Comparison of ENCODE assay signal across 26 cellular contexts in genomic region chr17:6239237-6239798, GRCh38.
DNase-seq lines count a peak whose midpoint lies in the region; ATAC-seq, FAIRE-seq and TF ChIP-seq lines count a peak whose summit lies in the region.
"Had no signal": no experiment of that assay in that cellular context is flagged by ENCODE, and none has a peak within 500 bp of the region (broad histone marks: within the 10 kb centered on the region; RNA-seq: fewer than 3 reads in every experiment).

No MANE protein-coding gene starts in this region.

- H3K36me3 ChIP-seq in GM23338 (ENCODE audit: insufficient read depth) (no peaks in the 10 kb centered on the region), endothelial cell of umbilical vein (ENCODE audit: control insufficient read depth in 2 of 2, extremely low read depth in 1 of 2, insufficient read depth in 2 of 2, low read length in 2 of 2) (no peaks in the 10 kb centered on the region), neural progenitor cell (no peaks in the 10 kb centered on the region), lower lobe of right lung (no peaks in the 10 kb centered on the region)
- H3K36me3 ChIP-seq: BE2C, cardiac muscle cell, Peyer's patch had no signal

- peak overlapping the region; percentile 78 for H2AFZ ChIP-seq in GM23338
- peak overlapping the region; percentile 56 for H2AFZ ChIP-seq in endothelial cell of umbilical vein (ENCODE audit: low read depth, low read length)
- no peak overlapping the region for H2AFZ ChIP-seq in neural progenitor cell (replicated peaks)

- no peaks in the 10 kb centered on the region for H3K9me3 Mint-ChIP-seq in GM23338
- H3K9me3 Mint-ChIP-seq in neural progenitor cell: no peaks in the 10 kb centered on the region
- H3K9me3 Mint-ChIP-seq: IgD-negative memory B cell; stimulated activated memory B cell treated with anti-CD40 and anti-IgM and Interleukin-4, amounts not matched to agents 10 μg/mL and 1 μg/mL and 100 μg/mL, for 72 hours had no signal

- no peak overlapping the region for H3K4me3 ChIP-seq in GM23338
- no peak overlapping the region for H3K4me3 ChIP-seq in endothelial cell of umbilical vein (replicated peaks in 1 of 3; ENCODE audit: insufficient read depth in 1 of 3, low read depth in 1 of 3, low read length in 3 of 3)
- no peak overlapping the region for H3K4me3 ChIP-seq in neural progenitor cell
- no peak overlapping the region for H3K4me3 ChIP-seq in lower lobe of right lung
- H3K4me3 ChIP-seq: cardiac muscle cell, GM12878, Peyer's patch had no signal

- POLR2A ChIA-PET in RWPE1 (lab: Yijun Ruan, JAX; ENCODE audit: low non-redundant PET) (interaction anchor here (0.7 kb wide), 1 partner anchor 311 kb away, joined by 5 read pairs; no protein-coding TSS in a partner anchor), endothelial cell of umbilical vein (lab: Charles Lee) (no interaction called here)

- no peak overlapping the region for H3K9ac ChIP-seq in endothelial cell of umbilical vein (replicated peaks; ENCODE audit: extremely low read depth, insufficient read depth, low read length)
- H3K9ac ChIP-seq in neural progenitor cell: no peak overlapping the region

- BruUV-seq in endothelial cell of umbilical vein (replicated peaks; lab: Mats Ljungman, UMichigan): no TSS peak

- H3K9me2 ChIP-seq in GM23338 (ENCODE audit: insufficient read depth): no peaks in the 10 kb centered on the region

- TF ChIP-seq CTCF in GM23338 (conservative IDR thresholded peaks at IDR 0.05; ENCODE audit: low read depth in 2 of 2): no peak
- TF ChIP-seq CTCF in RWPE1 (conservative IDR thresholded peaks at IDR 0.05; ENCODE audit: low read depth): no peak
- no peak for TF ChIP-seq CTCF in endothelial cell of umbilical vein (IDR thresholded peaks at IDR 0.05; ENCODE audit: extremely low read depth in 1 of 2, insufficient read depth in 1 of 2, low read depth in 1 of 2, low read length in 2 of 2)
- no peak for TF ChIP-seq CTCF in neural progenitor cell (IDR thresholded peaks at IDR 0.05)
- no peak for TF ChIP-seq CTCF in lower lobe of right lung (IDR thresholded peaks at IDR 0.05)

- peaks cover 4% of the 10 kb centered on the region; the same call in 1 of the 2 replicates for H3F3A ChIP-seq in GM23338 (replicated peaks; ENCODE audit: low read depth)
- H3F3A ChIP-seq in neural progenitor cell (ENCODE audit: low read depth): peaks cover 17% of the 10 kb centered on the region

- peak; percentile 32 for TF ChIP-seq POLR2A in endothelial cell of umbilical vein (IDR thresholded peaks at IDR 0.05; ENCODE audit: low read depth, low read length)

- H3K4me1 ChIP-seq in GM23338 (ENCODE audit: insufficient read depth) (peaks cover 39% of the 10 kb centered on the region), endothelial cell of umbilical vein (ENCODE audit: control insufficient read depth, extremely low read depth, insufficient read depth, low read length) (peaks cover 14% of the 10 kb centered on the region), neural progenitor cell (peaks cover 10% of the 10 kb centered on the region), lower lobe of right lung (no peaks in the 10 kb centered on the region)
- H3K4me1 ChIP-seq: BE2C, Peyer's patch had no signal

- dilution Hi-C loops in endothelial cell of umbilical vein (cut with MboI; ENCODE audit: extremely low pct_ligation_motif_present, low sequenced_read_pairs): no loop called here

- intact Hi-C loops in endothelial cell of umbilical vein (cut with micrococcal nuclease) (no loop called here), lower lobe of right lung (cut with DNase I) (no loop called here)

- H3K27ac ChIP-seq in GM23338 (ENCODE audit: low read depth) (peak overlapping the region; percentile 59; the same call in 1 of the 2 replicates), RWPE1 (peak overlapping the region; percentile 91), endothelial cell of umbilical vein (ENCODE audit: insufficient read depth, low read depth, low read length) (peak overlapping the region; percentile 46), neural progenitor cell (no peak overlapping the region), lower lobe of right lung (no peak overlapping the region)
- H3K27ac ChIP-seq: cardiac muscle cell, Peyer's patch had no signal

- CTCF ChIA-PET in RWPE1 (lab: Yijun Ruan, JAX) (no interaction called here), endothelial cell of umbilical vein (lab: Charles Lee) (interaction anchor here (0.6 to 1.4 kb wide), 4 partner anchors 61 to 170 kb away, joined by 3 to 6 read pairs (median 3); no protein-coding TSS in a partner anchor)

- H3K27me3 Mint-ChIP-seq in GM23338 (ENCODE audit: insufficient read depth, low read depth, poor library complexity) (peaks cover 11% of the 10 kb centered on the region), neural progenitor cell (ENCODE audit: insufficient read depth, low read depth) (peaks cover 16% of the 10 kb centered on the region)

- no peaks in the 10 kb centered on the region for H3K27me3 ChIP-seq in GM23338 (ENCODE audit: insufficient read depth)
- no peaks in the 10 kb centered on the region for H3K27me3 ChIP-seq in endothelial cell of umbilical vein (ENCODE audit: control insufficient read depth in 2 of 2, insufficient read depth in 2 of 2, low read length in 2 of 2)
- H3K27me3 ChIP-seq in neural progenitor cell: no peaks in the 10 kb centered on the region
- H3K27me3 ChIP-seq in lower lobe of right lung (ENCODE audit: low read depth): peaks cover 3% of the 10 kb centered on the region
- H3K27me3 ChIP-seq: BE2C, Peyer's patch had no signal

- no peak for ATAC-seq in GM23338
- no peak for ATAC-seq in lower lobe of right lung
- ATAC-seq: GM12878; left cardiac atrium; stimulated activated memory B cell treated with anti-CD40 and anti-IgM and Interleukin-4, amounts not matched to agents 10 μg/mL and 1 μg/mL and 100 μg/mL, for 72 hours had no signal

- H3K4me2 ChIP-seq in GM23338: peak overlapping the region; percentile 84; the same call in 1 of the 2 replicates
- H3K4me2 ChIP-seq in endothelial cell of umbilical vein (ENCODE audit: insufficient read depth, low read length): peak overlapping the region; percentile 71
- H3K4me2 ChIP-seq in neural progenitor cell: no peak overlapping the region

- DNase-seq in GM23338 (ENCODE audit: low spot score) (peak; percentile 21), RWPE1 (ENCODE audit: low spot score) (peak; percentile 51), endothelial cell of umbilical vein (ENCODE audit: low read depth, low spot score) (peak; percentile 68), neural progenitor cell (ENCODE audit: low spot score) (no peak), lower lobe of right lung (no peak), UCSD-AML1 (lab: John Stamatoyannopoulos, UW; ENCODE audit: unreplicated experiment) (no peak), DMS153 (lab: John Stamatoyannopoulos, UW) (no peak), NCI-H1048 (lab: John Stamatoyannopoulos, UW) (no peak)
- DNase-seq: activated CD4-positive, alpha-beta T cell treated with anti-CD3 and anti-CD28 coated beads for 4 hours; activated naive CD4-positive, alpha-beta T cell treated with Interleukin-2 at 50 U/mL for 16 hours; activated T-cell treated with anti-CD3 and anti-CD28 coated beads, Interleukin-2, amount 50 U/mL, for 48 hours; BE2C; cortex of kidney; DMS79; H7; left cardiac atrium; mesenchymal stem cell; NCI-H1417 treated with DMSO at 0.1 percent for 48 hours; NCI-H510A treated with DMSO at 0.1 percent for 48 hours; occipital lobe; Peyer's patch; small intestine had no signal

- H3K27ac Mint-ChIP-seq in GM23338: peak overlapping the region; percentile 69; the same call in 1 of the 2 replicates
- peak overlapping the region; percentile 89 for H3K27ac Mint-ChIP-seq in neural progenitor cell
- H3K27ac Mint-ChIP-seq: stimulated activated memory B cell treated with anti-CD40 and anti-IgM and Interleukin-4, amounts not matched to agents 10 μg/mL and 1 μg/mL and 100 μg/mL, for 72 hours had no signal

- peaks cover 36% of the 10 kb centered on the region for H3K4me1 Mint-ChIP-seq in GM23338
- peaks cover 28% of the 10 kb centered on the region for H3K4me1 Mint-ChIP-seq in neural progenitor cell
- H3K4me1 Mint-ChIP-seq: IgD-negative memory B cell; stimulated activated memory B cell treated with anti-CD40 and anti-IgM and Interleukin-4, amounts not matched to agents 10 μg/mL and 1 μg/mL and 100 μg/mL, for 72 hours had no signal

- H3K9me3 ChIP-seq in endothelial cell of umbilical vein (replicated peaks; ENCODE audit: control insufficient read depth, insufficient read depth, low read length): no peaks in the 10 kb centered on the region
- no peaks in the 10 kb centered on the region for H3K9me3 ChIP-seq in neural progenitor cell (ENCODE audit: low read depth)
- H3K9me3 ChIP-seq in lower lobe of right lung: no peaks in the 10 kb centered on the region
- H3K9me3 ChIP-seq: BE2C, Peyer's patch had no signal

- no peak overlapping the region for H3K4me3 Mint-ChIP-seq in GM23338
- H3K4me3 Mint-ChIP-seq in neural progenitor cell: peak overlapping the region; percentile 73
- H3K4me3 Mint-ChIP-seq: stimulated activated memory B cell treated with anti-CD40 and anti-IgM and Interleukin-4, amounts not matched to agents 10 μg/mL and 1 μg/mL and 100 μg/mL, for 72 hours had no signal

- H4K20me1 ChIP-seq in GM23338 (replicated peaks; ENCODE audit: insufficient read depth) (no peaks in the 10 kb centered on the region), endothelial cell of umbilical vein (replicated peaks; ENCODE audit: control insufficient read depth, extremely low read depth, insufficient read depth, low read length) (no peaks in the 10 kb centered on the region), neural progenitor cell (ENCODE audit: low read depth) (no peaks in the 10 kb centered on the region)

- no peaks in the 10 kb centered on the region for H3K9me1 ChIP-seq in endothelial cell of umbilical vein (replicated peaks; ENCODE audit: control insufficient read depth, extremely low read depth, insufficient read depth, low read length)

- no peaks in the 10 kb centered on the region for H3K36me3 Mint-ChIP-seq in GM23338 (ENCODE audit: low read depth)
- no peaks in the 10 kb centered on the region for H3K36me3 Mint-ChIP-seq in neural progenitor cell
- H3K36me3 Mint-ChIP-seq: IgD-negative memory B cell; stimulated activated memory B cell treated with anti-CD40 and anti-IgM and Interleukin-4, amounts not matched to agents 10 μg/mL and 1 μg/mL and 100 μg/mL, for 72 hours had no signal

- H3K79me2 ChIP-seq in GM23338 (replicated peaks; ENCODE audit: insufficient read depth) (no peaks in the 10 kb centered on the region), endothelial cell of umbilical vein (ENCODE audit: control insufficient read depth, insufficient read depth, low read length) (no peaks in the 10 kb centered on the region), neural progenitor cell (ENCODE audit: low read depth) (no peaks in the 10 kb centered on the region)

- peak; percentile 90 for FAIRE-seq in endothelial cell of umbilical vein (lab: Jason Lieb, UNC)
- FAIRE-seq: GM12878, small intestine had no signal

TF ChIP-seq in GM23338, 12 proteins besides CTCF, POLR2A, EP300 and RAD21 (continues in another document):
- TF ChIP-seq POLR2AphosphoS5 (IDR thresholded peaks at IDR 0.05; ENCODE audit: low read depth): no peak

TF ChIP-seq in endothelial cell of umbilical vein, 7 proteins besides CTCF, POLR2A, EP300 and RAD21 (continues in another document):
- TF ChIP-seq MYC (IDR thresholded peaks at IDR 0.05; ENCODE audit: low read depth, low read length) (no peak), FOS (IDR thresholded peaks at IDR 0.05; ENCODE audit: borderline replicate concordance, insufficient read depth, low read length) (peak; percentile 82), GATA2 (IDR thresholded peaks at IDR 0.05; ENCODE audit: insufficient read depth, insufficient read length, low read depth, low read length) (peak; percentile 90)

Comparison
In these comparisons a context has a peak if more than half of its experiments do, and no peak if none do; other contexts are left out.
1. DNase-seq: peak in GM23338 (single experiment), RWPE1 (single experiment) and endothelial cell of umbilical vein (single experiment); none in neural progenitor cell (single experiment), lower lobe of right lung (single experiment), UCSD-AML1 (single experiment), DMS153 (single experiment) and NCI-H1048 (single experiment).
2. H3K27ac ChIP-seq: peak in GM23338 (single experiment), RWPE1 (single experiment) and endothelial cell of umbilical vein (single experiment); none in neural progenitor cell (single experiment) and lower lobe of right lung (single experiment).